8 cellular contexts compared by ENCODE assay signal in the genomic region with DNA sequence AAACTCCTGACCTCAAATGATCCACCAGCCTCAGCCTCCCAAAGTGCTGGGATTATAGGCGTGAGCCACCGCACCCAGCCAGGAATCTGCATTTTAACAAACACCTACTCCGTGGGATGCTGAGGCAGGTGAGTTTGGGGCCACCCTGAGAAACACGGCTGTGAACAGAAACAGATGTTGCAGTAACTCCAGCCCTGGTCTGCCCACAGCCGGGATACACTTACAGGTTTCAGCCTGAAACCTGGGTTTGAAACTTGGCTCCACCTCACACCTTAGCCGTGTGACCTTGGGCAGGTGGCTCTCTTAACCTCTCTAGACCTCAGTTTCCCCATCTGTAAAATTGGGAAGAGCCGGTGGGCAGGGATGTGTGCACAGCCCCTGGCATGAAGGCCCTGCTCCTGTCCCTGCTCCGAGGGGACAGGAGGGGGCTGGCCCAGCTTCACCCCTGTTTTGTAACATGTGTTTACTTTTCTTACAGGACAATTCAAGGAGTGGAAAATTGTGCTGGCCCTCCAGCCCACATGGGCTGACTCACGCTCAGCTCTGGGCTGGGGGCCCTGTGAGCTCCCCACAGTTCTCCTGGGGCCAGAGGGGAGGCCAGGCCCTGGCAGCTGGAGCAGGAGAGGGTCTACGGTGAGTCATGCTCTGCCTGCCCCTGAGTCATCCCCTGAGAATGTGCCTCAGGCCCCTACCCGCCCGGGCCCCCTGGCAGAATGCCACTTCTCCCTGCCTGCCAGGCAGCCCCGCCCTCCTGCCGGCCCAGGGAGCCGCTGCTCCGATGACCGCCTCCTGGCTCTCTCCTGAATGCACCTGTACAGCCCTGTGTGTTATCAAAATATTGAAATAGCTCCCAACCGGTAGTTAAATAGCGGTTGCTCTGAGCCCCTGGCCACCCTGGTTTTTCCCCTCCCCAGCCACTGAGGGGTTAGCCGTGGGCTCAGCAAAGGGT. TPM values are rescaled to one million over a fixed set of nuclear protein-coding genes. Genes with fewer than 3 reads are reported as not detected.
DNase-seq lines count a peak whose midpoint lies in the region; ATAC-seq, FAIRE-seq and TF ChIP-seq lines count a peak whose summit lies in the region.

No MANE protein-coding gene starts in this region.

- peaks cover 33 to 71% of the 10 kb centered on the region in 2 donors for H3K27me3 Mint-ChIP-seq in effector memory CD8-positive, alpha-beta T cell

- peaks cover 0 to 2% of the 10 kb centered on the region in 2 donors for H3K27me3 ChIP-seq in duodenal mucosa (ENCODE audit: control insufficient read depth in 1 of 2, insufficient read depth in 2 of 2, low read length in 2 of 2)

- peaks cover 0 to 2% of the 10 kb centered on the region in 2 donors for H3K4me1 Mint-ChIP-seq in effector memory CD8-positive, alpha-beta T cell (ENCODE audit: low read depth in 2 of 2)

- H3K9me3 Mint-ChIP-seq in effector memory CD8-positive, alpha-beta T cell: no peaks in the 10 kb centered on the region

- peak; percentile 91 for FAIRE-seq in urothelium cell line (lab: Jason Lieb, UNC)
- FAIRE-seq in GM12892 (lab: Jason Lieb, UNC): no peak

- H3K36me3 ChIP-seq in duodenal mucosa (ENCODE audit: control insufficient read depth in 1 of 2, insufficient read depth in 2 of 2, low read length in 2 of 2): no peaks in the 10 kb centered on the region

- no peaks in the 10 kb centered on the region for H3K9me3 ChIP-seq in duodenal mucosa (ENCODE audit: control insufficient read depth in 1 of 2, low read length in 2 of 2)

- no peak overlapping the region for H3K4me3 Mint-ChIP-seq in effector memory CD8-positive, alpha-beta T cell

- no peak overlapping the region for H3K4me3 ChIP-seq in duodenal mucosa (ENCODE audit: low read depth in 1 of 2, low read length in 2 of 2)

- H3K4me1 ChIP-seq in duodenal mucosa (ENCODE audit: control insufficient read depth in 1 of 2, insufficient read depth in 2 of 2, low read length in 2 of 2): peaks cover 24 to 25% of the 10 kb centered on the region in 2 donors

- no peak for TF ChIP-seq POLR2A in GM12892 (IDR thresholded peaks at IDR 0.05; ENCODE audit: low read depth, low read length)

- H3K36me3 Mint-ChIP-seq in effector memory CD8-positive, alpha-beta T cell (ENCODE audit: insufficient read depth): no peaks in the 10 kb centered on the region

- no peak for ATAC-seq in effector memory CD8-positive, alpha-beta T cell (replicated peaks)

- DNase-seq in SIG-M5 treated with dmso at 0.1 percent for 504 hours (lab: John Stamatoyannopoulos, UW; ENCODE audit: unreplicated experiment) (peak; percentile 66), SIG-M5 (lab: John Stamatoyannopoulos, UW) (no peak), NCI-H69 (lab: John Stamatoyannopoulos, UW) (peak; percentile 99), lung microvascular endothelial cell (ENCODE audit: low read depth in 2 of 2) (peak; percentile 91 to 94), urothelium cell line (ENCODE audit: low spot score) (peak; percentile 97), GM12892 (ENCODE audit: insufficient read length) (no peak)
- DNase-seq in effector memory CD8-positive, alpha-beta T cell: no peak

- H3K27ac Mint-ChIP-seq in effector memory CD8-positive, alpha-beta T cell: no peak overlapping the region

- H3K9ac ChIP-seq in duodenal mucosa (ENCODE audit: low read depth in 1 of 2, low read length in 2 of 2): peak overlapping the region in 1 of 2 donors; percentile 5

- H3K27ac ChIP-seq in duodenal mucosa (ENCODE audit: low read depth, low read length): peak overlapping the region; percentile 36

RNA-seq across cellular contexts. Expression of gene PPL, which starts 7.7 kb away (rescaled TPM):
- total RNA-seq in lung microvascular endothelial cell: 2.4 and 5.4 TPM in 2 replicates
- polyA plus RNA-seq in GM12892 (2012; ENCODE audit: missing spikeins): 0.08 TPM

RNA-seq across cellular contexts. Expression of gene SEC14L5, which starts 13.5 kb away (rescaled TPM):
- under 0.01 TPM in 1 of 2 replicates, not detected in the other for total RNA-seq in lung microvascular endothelial cell
- polyA plus RNA-seq in GM12892 (2012; ENCODE audit: missing spikeins): not detected

Comparison
In these comparisons a context has a peak if more than half of its experiments do, and no peak if none do; other contexts are left out.
1. DNase-seq: peak in SIG-M5 treated with dmso at 0.1 percent for 504 hours (single experiment), NCI-H69 (single experiment), lung microvascular endothelial cell (2 of 2) and urothelium cell line (single experiment); none in SIG-M5 (single experiment), GM12892 (single experiment) and effector memory CD8-positive, alpha-beta T cell (0 of 3).